ENCODE assay signal across 1 cellular context in the genomic region with DNA sequence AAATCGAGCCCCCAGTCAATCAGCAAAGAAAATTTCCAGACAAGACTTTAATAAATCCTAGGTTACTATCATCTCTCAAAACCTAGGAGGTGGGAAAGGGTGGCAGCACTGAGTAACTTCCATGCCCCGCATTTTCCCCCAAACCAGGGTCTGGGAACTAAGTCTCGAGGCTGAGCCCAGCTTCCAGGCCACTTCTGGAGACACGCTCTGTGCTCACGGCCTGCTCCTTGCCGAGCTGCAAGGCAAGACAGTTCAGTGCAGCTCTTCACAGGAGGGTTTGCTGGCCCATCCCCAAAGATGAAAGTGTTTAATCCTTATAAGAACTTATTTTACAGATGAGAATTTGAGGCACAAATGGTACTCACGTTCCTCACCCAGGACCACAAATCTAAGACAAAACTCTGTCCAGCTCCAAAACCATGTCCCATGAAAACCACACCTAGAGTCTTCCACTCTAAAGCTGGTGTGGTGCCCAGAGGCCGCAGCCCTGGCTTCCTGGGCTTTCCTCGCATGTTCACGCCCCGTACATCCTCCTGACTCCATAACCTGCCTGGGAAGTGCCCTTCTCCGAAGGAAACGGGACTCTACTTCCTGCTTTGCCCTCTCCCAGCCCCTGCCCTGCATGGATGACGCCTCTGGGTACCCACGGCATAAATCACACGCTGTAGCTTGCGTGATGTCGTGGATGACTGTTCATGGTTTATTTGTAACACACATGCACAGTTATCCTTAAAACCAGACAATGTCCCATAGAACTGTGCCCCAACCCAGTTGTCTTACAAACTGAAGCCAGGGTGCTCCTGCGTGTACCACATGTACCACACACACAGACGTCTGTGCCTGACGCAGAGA.
TF ChIP-seq lines count a peak whose summit lies in the region.

No MANE protein-coding gene starts in this region.

TF ChIP-seq in GM23338, 12 proteins besides CTCF, POLR2A, EP300 and RAD21 (continued from another document):
- TF ChIP-seq, protein P1, sequence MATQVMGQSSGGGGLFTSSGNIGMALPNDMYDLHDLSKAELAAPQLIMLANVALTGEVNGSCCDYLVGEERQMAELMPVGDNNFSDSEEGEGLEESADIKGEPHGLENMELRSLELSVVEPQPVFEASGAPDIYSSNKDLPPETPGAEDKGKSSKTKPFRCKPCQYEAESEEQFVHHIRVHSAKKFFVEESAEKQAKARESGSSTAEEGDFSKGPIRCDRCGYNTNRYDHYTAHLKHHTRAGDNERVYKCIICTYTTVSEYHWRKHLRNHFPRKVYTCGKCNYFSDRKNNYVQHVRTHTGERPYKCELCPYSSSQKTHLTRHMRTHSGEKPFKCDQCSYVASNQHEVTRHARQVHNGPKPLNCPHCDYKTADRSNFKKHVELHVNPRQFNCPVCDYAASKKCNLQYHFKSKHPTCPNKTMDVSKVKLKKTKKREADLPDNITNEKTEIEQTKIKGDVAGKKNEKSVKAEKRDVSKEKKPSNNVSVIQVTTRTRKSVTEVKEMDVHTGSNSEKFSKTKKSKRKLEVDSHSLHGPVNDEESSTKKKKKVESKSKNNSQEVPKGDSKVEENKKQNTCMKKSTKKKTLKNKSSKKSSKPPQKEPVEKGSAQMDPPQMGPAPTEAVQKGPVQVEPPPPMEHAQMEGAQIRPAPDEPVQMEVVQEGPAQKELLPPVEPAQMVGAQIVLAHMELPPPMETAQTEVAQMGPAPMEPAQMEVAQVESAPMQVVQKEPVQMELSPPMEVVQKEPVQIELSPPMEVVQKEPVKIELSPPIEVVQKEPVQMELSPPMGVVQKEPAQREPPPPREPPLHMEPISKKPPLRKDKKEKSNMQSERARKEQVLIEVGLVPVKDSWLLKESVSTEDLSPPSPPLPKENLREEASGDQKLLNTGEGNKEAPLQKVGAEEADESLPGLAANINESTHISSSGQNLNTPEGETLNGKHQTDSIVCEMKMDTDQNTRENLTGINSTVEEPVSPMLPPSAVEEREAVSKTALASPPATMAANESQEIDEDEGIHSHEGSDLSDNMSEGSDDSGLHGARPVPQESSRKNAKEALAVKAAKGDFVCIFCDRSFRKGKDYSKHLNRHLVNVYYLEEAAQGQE (IDR thresholded peaks at IDR 0.05; ENCODE audit: unreplicated experiment), result no peak
- TF ChIP-seq, protein P2, sequence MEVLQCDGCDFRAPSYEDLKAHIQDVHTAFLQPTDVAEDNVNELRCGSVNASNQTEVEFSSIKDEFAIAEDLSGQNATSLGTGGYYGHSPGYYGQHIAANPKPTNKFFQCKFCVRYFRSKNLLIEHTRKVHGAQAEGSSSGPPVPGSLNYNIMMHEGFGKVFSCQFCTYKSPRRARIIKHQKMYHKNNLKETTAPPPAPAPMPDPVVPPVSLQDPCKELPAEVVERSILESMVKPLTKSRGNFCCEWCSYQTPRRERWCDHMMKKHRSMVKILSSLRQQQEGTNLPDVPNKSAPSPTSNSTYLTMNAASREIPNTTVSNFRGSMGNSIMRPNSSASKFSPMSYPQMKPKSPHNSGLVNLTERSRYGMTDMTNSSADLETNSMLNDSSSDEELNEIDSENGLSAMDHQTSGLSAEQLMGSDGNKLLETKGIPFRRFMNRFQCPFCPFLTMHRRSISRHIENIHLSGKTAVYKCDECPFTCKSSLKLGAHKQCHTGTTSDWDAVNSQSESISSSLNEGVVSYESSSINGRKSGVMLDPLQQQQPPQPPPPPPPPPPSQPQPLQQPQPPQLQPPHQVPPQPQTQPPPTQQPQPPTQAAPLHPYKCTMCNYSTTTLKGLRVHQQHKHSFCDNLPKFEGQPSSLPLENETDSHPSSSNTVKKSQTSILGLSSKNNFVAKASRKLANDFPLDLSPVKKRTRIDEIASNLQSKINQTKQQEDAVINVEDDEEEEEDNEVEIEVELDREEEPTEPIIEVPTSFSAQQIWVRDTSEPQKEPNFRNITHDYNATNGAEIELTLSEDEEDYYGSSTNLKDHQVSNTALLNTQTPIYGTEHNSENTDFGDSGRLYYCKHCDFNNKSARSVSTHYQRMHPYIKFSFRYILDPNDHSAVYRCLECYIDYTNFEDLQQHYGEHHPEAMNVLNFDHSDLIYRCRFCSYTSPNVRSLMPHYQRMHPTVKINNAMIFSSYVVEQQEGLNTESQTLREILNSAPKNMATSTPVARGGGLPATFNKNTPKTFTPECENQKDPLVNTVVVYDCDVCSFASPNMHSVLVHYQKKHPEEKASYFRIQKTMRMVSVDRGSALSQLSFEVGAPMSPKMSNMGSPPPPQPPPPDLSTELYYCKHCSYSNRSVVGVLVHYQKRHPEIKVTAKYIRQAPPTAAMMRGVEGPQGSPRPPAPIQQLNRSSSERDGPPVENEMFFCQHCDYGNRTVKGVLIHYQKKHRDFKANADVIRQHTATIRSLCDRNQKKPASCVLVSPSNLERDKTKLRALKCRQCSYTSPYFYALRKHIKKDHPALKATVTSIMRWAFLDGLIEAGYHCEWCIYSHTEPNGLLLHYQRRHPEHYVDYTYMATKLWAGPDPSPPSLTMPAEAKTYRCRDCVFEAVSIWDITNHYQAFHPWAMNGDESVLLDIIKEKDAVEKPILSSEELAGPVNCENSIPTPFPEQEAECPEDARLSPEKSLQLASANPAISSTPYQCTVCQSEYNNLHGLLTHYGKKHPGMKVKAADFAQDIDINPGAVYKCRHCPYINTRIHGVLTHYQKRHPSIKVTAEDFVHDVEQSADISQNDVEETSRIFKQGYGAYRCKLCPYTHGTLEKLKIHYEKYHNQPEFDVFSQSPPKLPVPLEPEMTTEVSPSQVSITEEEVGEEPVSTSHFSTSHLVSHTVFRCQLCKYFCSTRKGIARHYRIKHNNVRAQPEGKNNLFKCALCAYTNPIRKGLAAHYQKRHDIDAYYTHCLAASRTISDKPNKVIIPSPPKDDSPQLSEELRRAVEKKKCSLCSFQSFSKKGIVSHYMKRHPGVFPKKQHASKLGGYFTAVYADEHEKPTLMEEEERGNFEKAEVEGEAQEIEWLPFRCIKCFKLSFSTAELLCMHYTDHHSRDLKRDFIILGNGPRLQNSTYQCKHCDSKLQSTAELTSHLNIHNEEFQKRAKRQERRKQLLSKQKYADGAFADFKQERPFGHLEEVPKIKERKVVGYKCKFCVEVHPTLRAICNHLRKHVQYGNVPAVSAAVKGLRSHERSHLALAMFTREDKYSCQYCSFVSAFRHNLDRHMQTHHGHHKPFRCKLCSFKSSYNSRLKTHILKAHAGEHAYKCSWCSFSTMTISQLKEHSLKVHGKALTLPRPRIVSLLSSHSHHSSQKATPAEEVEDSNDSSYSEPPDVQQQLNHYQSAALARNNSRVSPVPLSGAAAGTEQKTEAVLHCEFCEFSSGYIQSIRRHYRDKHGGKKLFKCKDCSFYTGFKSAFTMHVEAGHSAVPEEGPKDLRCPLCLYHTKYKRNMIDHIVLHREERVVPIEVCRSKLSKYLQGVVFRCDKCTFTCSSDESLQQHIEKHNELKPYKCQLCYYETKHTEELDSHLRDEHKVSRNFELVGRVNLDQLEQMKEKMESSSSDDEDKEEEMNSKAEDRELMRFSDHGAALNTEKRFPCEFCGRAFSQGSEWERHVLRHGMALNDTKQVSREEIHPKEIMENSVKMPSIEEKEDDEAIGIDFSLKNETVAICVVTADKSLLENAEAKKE (CRISPR knock-in tag; IDR thresholded peaks at IDR 0.05), result no peak
- TF ChIP-seq, protein P3, sequence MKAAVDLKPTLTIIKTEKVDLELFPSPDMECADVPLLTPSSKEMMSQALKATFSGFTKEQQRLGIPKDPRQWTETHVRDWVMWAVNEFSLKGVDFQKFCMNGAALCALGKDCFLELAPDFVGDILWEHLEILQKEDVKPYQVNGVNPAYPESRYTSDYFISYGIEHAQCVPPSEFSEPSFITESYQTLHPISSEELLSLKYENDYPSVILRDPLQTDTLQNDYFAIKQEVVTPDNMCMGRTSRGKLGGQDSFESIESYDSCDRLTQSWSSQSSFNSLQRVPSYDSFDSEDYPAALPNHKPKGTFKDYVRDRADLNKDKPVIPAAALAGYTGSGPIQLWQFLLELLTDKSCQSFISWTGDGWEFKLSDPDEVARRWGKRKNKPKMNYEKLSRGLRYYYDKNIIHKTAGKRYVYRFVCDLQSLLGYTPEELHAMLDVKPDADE (IDR thresholded peaks at IDR 0.05), result no peak
- TF ChIP-seq POLR2AphosphoS5 (IDR thresholded peaks at IDR 0.05; ENCODE audit: low read depth), result no peak
- TF ChIP-seq ZNF331 (CRISPR knock-in tag; IDR thresholded peaks at IDR 0.05; ENCODE audit: low read depth), result no peak
- TF ChIP-seq EZH2phosphoT487 (IDR thresholded peaks at IDR 0.05; ENCODE audit: unreplicated experiment), result no peak
- no peak for TF ChIP-seq CREB1 (CRISPR knock-in tag; IDR thresholded peaks at IDR 0.05; ENCODE audit: low read depth)
- no peak for TF ChIP-seq STAT1 (IDR thresholded peaks at IDR 0.05; ENCODE audit: unreplicated experiment)
- no peak for TF ChIP-seq JUNB (IDR thresholded peaks at IDR 0.05; ENCODE audit: unreplicated experiment)
TF ChIP-seq in GM23338: peak in this region for 0.
